In the genomic region with DNA sequence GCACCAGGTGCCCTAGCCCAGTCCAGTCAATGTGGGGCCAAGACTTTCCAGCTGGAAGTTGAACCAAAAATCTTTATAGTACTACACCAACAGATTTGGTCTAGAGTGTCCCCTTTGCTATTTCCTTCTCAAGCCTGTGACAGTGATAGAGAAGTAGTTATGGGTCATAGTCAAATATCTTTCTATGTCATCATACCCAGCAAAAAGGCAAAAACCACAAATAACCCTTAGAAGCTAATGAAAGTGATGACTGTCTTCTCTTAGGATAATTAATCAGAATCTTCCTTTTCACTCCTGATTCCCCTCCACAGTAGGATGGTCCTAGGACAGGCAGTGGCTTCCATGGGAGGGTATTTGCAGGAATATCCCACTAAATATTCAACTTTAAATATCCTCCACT, we compare ENCODE assay signal across 13 cellular contexts.
"Had no signal": no experiment of that assay in that cellular context is flagged by ENCODE, and none has a peak within 500 bp of the region (broad histone marks: within the 10 kb centered on the region; RNA-seq: fewer than 3 reads in every experiment).

No MANE protein-coding gene starts in this region.

- H3K4me3 ChIP-seq: right atrium auricular region, thyroid gland, uterus had no signal

- H3K4me3 Mint-ChIP-seq: activated naive CD8-positive, alpha-beta T cell treated with anti-CD3 and anti-CD28 coated beads, Interleukin-2, amount 10 ng/mL, durations not matched to agents 7 days and 5 days; activated T-helper 1 cell treated with anti-CD3 and anti-CD28 coated beads, Interleukin-12 subunit alpha, Interleukin-12 subunit beta, Interleukin-2, Interleukin-4 antibody, amounts not matched to agents 30 ng/mL and 10 ng/mL and 1 ng/mL, durations not matched to agents 14 hours and 24 hours and 36 hours; naive B cell; stimulated activated naive CD8-positive, alpha-beta T cell treated with anti-CD3 and anti-CD28 coated beads, Interleukin-15, amount 100 ng/mL, for 72 hours; T-cell had no signal

- H3K27me3 ChIP-seq: right atrium auricular region, thyroid gland, uterus had no signal

- H3K27ac ChIP-seq: right atrium auricular region, thyroid gland had no signal

- DNase-seq: activated CD4-positive, alpha-beta T cell treated with anti-CD3 and anti-CD28 coated beads, Interleukin-2, amount 50 U/mL, for 1 hour; activated naive CD4-positive, alpha-beta T cell; activated naive CD8-positive, alpha-beta T cell treated with anti-CD3 and anti-CD28 coated beads, Interleukin-2, amount 10 ng/mL, durations not matched to agents 7 days and 5 days; erythroblast; naive B cell; stimulated activated naive CD8-positive, alpha-beta T cell treated with anti-CD3 and anti-CD28 coated beads, Interleukin-15, amount 100 ng/mL, for 72 hours; T-cell; T-helper 9 cell; thyroid gland had no signal

- H3K36me3 Mint-ChIP-seq: activated naive CD8-positive, alpha-beta T cell treated with anti-CD3 and anti-CD28 coated beads, Interleukin-2, amount 10 ng/mL, durations not matched to agents 7 days and 5 days; T-cell had no signal

- H3K27me3 Mint-ChIP-seq: activated naive CD8-positive, alpha-beta T cell treated with anti-CD3 and anti-CD28 coated beads, Interleukin-2, amount 10 ng/mL, durations not matched to agents 7 days and 5 days; naive B cell; stimulated activated naive CD8-positive, alpha-beta T cell treated with anti-CD3 and anti-CD28 coated beads, Interleukin-15, amount 100 ng/mL, for 72 hours; T-cell had no signal

- ATAC-seq: left lobe of liver; stimulated activated naive CD8-positive, alpha-beta T cell treated with anti-CD3 and anti-CD28 coated beads, Interleukin-15, amount 100 ng/mL, for 72 hours; T-cell had no signal

- H3K4me1 Mint-ChIP-seq: activated naive CD8-positive, alpha-beta T cell treated with anti-CD3 and anti-CD28 coated beads, Interleukin-2, amount 10 ng/mL, durations not matched to agents 7 days and 5 days; naive B cell; stimulated activated naive CD8-positive, alpha-beta T cell treated with anti-CD3 and anti-CD28 coated beads, Interleukin-15, amount 100 ng/mL, for 72 hours; T-cell had no signal

- H3K9me3 ChIP-seq: right atrium auricular region, thyroid gland, uterus had no signal

- H3K36me3 ChIP-seq: right atrium auricular region, thyroid gland, uterus had no signal

- H3K9me3 Mint-ChIP-seq: activated T-helper 1 cell treated with anti-CD3 and anti-CD28 coated beads, Interleukin-12 subunit alpha, Interleukin-12 subunit beta, Interleukin-2, Interleukin-4 antibody, amounts not matched to agents 30 ng/mL and 10 ng/mL and 1 ng/mL, durations not matched to agents 14 hours and 24 hours and 36 hours had no signal

- H3K4me1 ChIP-seq: right atrium auricular region had no signal

- H3K27ac Mint-ChIP-seq: activated naive CD8-positive, alpha-beta T cell treated with anti-CD3 and anti-CD28 coated beads, Interleukin-2, amount 10 ng/mL, durations not matched to agents 7 days and 5 days; activated T-helper 1 cell treated with anti-CD3 and anti-CD28 coated beads, Interleukin-12 subunit alpha, Interleukin-12 subunit beta, Interleukin-2, Interleukin-4 antibody, amounts not matched to agents 30 ng/mL and 10 ng/mL and 1 ng/mL, durations not matched to agents 14 hours and 24 hours and 36 hours; naive B cell; stimulated activated naive CD8-positive, alpha-beta T cell treated with anti-CD3 and anti-CD28 coated beads, Interleukin-15, amount 100 ng/mL, for 72 hours; T-cell had no signal
